ENCODE assay signal across 1 cellular context in genomic region chr9:132410642-132411041, GRCh38.
TF ChIP-seq lines count a peak whose summit lies in the region.

No MANE protein-coding gene starts in this region.

TF ChIP-seq in H1, 55 proteins besides CTCF, POLR2A, EP300 and RAD21:
- TF ChIP-seq ATF2 (IDR thresholded peaks at IDR 0.05; ENCODE audit: low read length) (0 out of 2 replicates have a peak, but pooled peaks have one; percentile 23), PHF8 (conservative IDR thresholded peaks at IDR 0.05; ENCODE audit: low read depth, low read length) (no peak), SUZ12 (IDR thresholded peaks at IDR 0.05; ENCODE audit: low read length) (peak; percentile 7; the same call in 1 of the 2 replicates), RNF2 (IDR thresholded peaks at IDR 0.05; ENCODE audit: borderline replicate concordance, low read depth, low read length, missing control alignments, poor library complexity, severe bottlenecking) (no peak), SAP30 (IDR thresholded peaks at IDR 0.05; ENCODE audit: insufficient read depth, insufficient replicate concordance, low read length) (peak; percentile 37), TAF7 (optimal IDR thresholded peaks at IDR 0.05; ENCODE audit: borderline replicate concordance, low read depth, low read length) (no peak), ASH2L (IDR thresholded peaks at IDR 0.05; ENCODE audit: low read length) (no peak), SP4 (IDR thresholded peaks at IDR 0.05; ENCODE audit: low read length) (0 out of 2 replicates have a peak, but pooled peaks have one; percentile 26), SRF (IDR thresholded peaks at IDR 0.05; ENCODE audit: low read depth, low read length) (no peak)
